ENCODE assay signal across 1 cellular context in the genomic region with DNA sequence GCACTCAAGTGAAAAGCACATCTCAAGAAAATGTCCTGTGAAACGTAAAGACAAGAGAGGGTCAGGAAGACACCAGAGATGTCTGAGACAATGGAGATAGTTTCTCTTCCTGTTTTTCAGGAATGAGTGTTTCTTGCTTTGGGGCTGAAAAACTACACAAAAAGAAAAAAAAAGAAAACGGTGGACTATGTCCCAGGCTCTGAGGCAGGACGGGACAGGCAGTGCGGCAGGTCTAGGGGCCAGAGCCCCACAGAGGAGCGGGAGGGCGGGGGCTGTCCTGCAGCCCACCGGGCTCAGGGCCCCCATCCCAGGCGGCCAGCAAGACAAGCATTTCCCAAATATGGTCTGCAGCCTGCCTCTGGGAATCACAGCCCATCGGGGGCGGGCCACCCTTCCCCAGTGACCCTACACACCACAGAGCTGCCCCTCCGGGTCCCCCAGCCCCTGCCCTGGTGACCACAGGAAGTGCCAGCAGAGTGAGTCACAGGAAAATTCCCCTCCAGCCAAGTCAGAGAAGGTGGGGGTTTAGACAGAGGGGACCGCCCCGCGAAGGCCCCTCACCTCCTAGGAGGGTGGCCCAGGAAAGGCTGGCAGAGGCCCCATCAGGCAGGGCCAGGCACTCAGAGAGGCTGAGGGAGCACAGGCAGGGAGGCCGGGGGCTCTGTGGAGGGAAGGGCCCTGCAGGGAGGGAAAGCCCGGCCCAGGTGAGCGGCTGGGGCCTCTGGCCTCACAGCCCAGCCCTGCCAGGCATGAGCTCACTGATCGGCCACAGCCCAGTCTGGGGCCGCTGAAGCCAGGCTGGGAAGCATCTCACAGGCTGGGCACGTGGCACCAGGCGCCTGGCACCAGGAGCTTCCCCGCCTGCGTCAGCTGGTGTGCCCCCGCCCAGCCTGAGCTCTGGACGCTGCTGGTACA.
TF ChIP-seq lines count a peak whose summit lies in the region.

No MANE protein-coding gene starts in this region.

TF ChIP-seq in GM23338, 12 proteins besides CTCF, POLR2A, EP300 and RAD21 (continued from another document):
- TF ChIP-seq, protein P1, sequence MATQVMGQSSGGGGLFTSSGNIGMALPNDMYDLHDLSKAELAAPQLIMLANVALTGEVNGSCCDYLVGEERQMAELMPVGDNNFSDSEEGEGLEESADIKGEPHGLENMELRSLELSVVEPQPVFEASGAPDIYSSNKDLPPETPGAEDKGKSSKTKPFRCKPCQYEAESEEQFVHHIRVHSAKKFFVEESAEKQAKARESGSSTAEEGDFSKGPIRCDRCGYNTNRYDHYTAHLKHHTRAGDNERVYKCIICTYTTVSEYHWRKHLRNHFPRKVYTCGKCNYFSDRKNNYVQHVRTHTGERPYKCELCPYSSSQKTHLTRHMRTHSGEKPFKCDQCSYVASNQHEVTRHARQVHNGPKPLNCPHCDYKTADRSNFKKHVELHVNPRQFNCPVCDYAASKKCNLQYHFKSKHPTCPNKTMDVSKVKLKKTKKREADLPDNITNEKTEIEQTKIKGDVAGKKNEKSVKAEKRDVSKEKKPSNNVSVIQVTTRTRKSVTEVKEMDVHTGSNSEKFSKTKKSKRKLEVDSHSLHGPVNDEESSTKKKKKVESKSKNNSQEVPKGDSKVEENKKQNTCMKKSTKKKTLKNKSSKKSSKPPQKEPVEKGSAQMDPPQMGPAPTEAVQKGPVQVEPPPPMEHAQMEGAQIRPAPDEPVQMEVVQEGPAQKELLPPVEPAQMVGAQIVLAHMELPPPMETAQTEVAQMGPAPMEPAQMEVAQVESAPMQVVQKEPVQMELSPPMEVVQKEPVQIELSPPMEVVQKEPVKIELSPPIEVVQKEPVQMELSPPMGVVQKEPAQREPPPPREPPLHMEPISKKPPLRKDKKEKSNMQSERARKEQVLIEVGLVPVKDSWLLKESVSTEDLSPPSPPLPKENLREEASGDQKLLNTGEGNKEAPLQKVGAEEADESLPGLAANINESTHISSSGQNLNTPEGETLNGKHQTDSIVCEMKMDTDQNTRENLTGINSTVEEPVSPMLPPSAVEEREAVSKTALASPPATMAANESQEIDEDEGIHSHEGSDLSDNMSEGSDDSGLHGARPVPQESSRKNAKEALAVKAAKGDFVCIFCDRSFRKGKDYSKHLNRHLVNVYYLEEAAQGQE (IDR thresholded peaks at IDR 0.05; ENCODE audit: unreplicated experiment): no peak
- TF ChIP-seq STAT1 (IDR thresholded peaks at IDR 0.05; ENCODE audit: unreplicated experiment): no peak
- TF ChIP-seq JUNB (IDR thresholded peaks at IDR 0.05; ENCODE audit: unreplicated experiment): no peak
TF ChIP-seq in GM23338: peak in this region for 2.
